In the genomic region with DNA sequence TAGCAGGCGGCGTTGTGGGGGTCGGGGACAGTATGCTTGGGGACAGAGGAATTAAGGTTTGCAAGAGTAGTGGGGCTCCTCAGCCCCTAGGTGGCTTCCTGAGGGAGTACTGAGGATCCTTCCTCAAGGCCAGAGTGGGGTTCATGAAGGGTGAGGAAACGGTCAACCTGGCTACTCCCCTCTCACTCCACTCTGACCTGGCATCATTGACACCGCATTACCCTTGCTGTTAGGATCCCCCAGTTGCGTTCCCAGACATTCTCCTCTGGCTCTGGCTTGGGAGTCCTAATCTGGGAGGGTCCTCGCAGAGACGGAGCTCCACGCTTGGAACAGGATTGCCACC, we compare ENCODE assay signal across 8 cellular contexts. TPM values are rescaled to one million over a fixed set of nuclear protein-coding genes. Genes with fewer than 3 reads are reported as not detected.
A peak's percentile ranks its signal among the peaks of the same experiment; 100 is the strongest.
DNase-seq lines count a peak whose midpoint lies in the region; ATAC-seq, FAIRE-seq and TF ChIP-seq lines count a peak whose summit lies in the region.

No MANE protein-coding gene starts in this region.

- H3K4me2 ChIP-seq in keratinocyte (ENCODE audit: control insufficient read depth, extremely low read depth, insufficient read depth, low read depth, low read length), result peak overlapping the region; percentile 22

- no peaks in the 10 kb centered on the region for H4K20me1 ChIP-seq in keratinocyte (ENCODE audit: control insufficient read depth, extremely low read depth, insufficient read depth, low read length)

- POLR2A ChIA-PET in activated CD8-positive, alpha-beta T cell treated with anti-CD3 and anti-CD28 coated beads for 36 hours (lab: Charles Lee), result interaction anchor here (0.7 kb wide), 1 partner anchor 471 kb away, joined by 4 read pairs; no protein-coding TSS in a partner anchor

- dilution Hi-C loops in keratinocyte (cut with MboI; ENCODE audit: extremely low pct_ligation_motif_present, low sequenced_read_pairs), result no loop called here

- no peak overlapping the region for H3K27ac Mint-ChIP-seq in activated T-cell treated with anti-CD3 and anti-CD28 coated beads, Interleukin-2, amount 50 U/mL, for 72 hours
- H3K27ac Mint-ChIP-seq in activated CD8-positive, alpha-beta T cell treated with anti-CD3 and anti-CD28 coated beads for 36 hours, result no peak overlapping the region

- no peak for DNase-seq in activated T-cell treated with anti-CD3 and anti-CD28 coated beads, Interleukin-2, amount 50 U/mL, for 72 hours
- no peak for DNase-seq in activated T-cell treated with anti-CD3 and anti-CD28 coated beads, Interleukin-2, amount 50 U/mL, for 1 hour
- no peak for DNase-seq in activated CD8-positive, alpha-beta T cell treated with anti-CD3 and anti-CD28 coated beads for 36 hours
- no peak for DNase-seq in keratinocyte (ENCODE audit: low read depth, low spot score)
- no peak for DNase-seq in GM03348 (ENCODE audit: low spot score)
- DNase-seq in DMS114 treated with DMSO at 0.1 percent for 48 hours (lab: John Stamatoyannopoulos, UW; ENCODE audit: unreplicated experiment), result no peak

- H3K4me1 ChIP-seq in keratinocyte (ENCODE audit: control insufficient read depth, extremely low read depth, insufficient read depth, low read length), result peaks cover 14% of the 10 kb centered on the region

- peaks cover 0 to 1% of the 10 kb centered on the region in 2 donors for H3K36me3 Mint-ChIP-seq in activated T-cell treated with anti-CD3 and anti-CD28 coated beads, Interleukin-2, amount 50 U/mL, for 72 hours (ENCODE audit: insufficient read depth in 2 of 2)
- H3K36me3 Mint-ChIP-seq in activated CD8-positive, alpha-beta T cell treated with anti-CD3 and anti-CD28 coated beads for 36 hours (ENCODE audit: low read depth), result no peaks in the 10 kb centered on the region

- no peaks in the 10 kb centered on the region for H3K9me3 Mint-ChIP-seq in activated T-cell treated with anti-CD3 and anti-CD28 coated beads, Interleukin-2, amount 50 U/mL, for 72 hours
- H3K9me3 Mint-ChIP-seq in activated CD8-positive, alpha-beta T cell treated with anti-CD3 and anti-CD28 coated beads for 36 hours, result no peaks in the 10 kb centered on the region

- intact Hi-C loops in activated CD8-positive, alpha-beta T cell treated with anti-CD3 and anti-CD28 coated beads for 36 hours (cut with micrococcal nuclease), result no loop called here

- peaks cover 10% of the 10 kb centered on the region for H3K27me3 ChIP-seq in keratinocyte (ENCODE audit: control insufficient read depth, extremely low read depth, insufficient read depth, low read length)

- no peak for ATAC-seq in activated T-cell treated with anti-CD3 and anti-CD28 coated beads, Interleukin-2, amount 50 U/mL, for 72 hours (replicated peaks in 1 of 2)
- no peak for ATAC-seq in activated CD8-positive, alpha-beta T cell treated with anti-CD3 and anti-CD28 coated beads for 36 hours
- no peak for ATAC-seq in HG03095 (IDR thresholded peaks at IDR 0.05; ENCODE audit: unreplicated experiment)

- CTCF ChIA-PET in activated CD8-positive, alpha-beta T cell treated with anti-CD3 and anti-CD28 coated beads for 36 hours (lab: Charles Lee), result interaction anchor here (1.0 to 3.2 kb wide), 9 partner anchors 10 to 470 kb away, joined by 3 to 33 read pairs (median 4); no protein-coding TSS in a partner anchor

- no peak for FAIRE-seq in keratinocyte (lab: Jason Lieb, UNC)

- H3K27me3 Mint-ChIP-seq in activated T-cell treated with anti-CD3 and anti-CD28 coated beads, Interleukin-2, amount 50 U/mL, for 72 hours (ENCODE audit: low read depth), result peaks cover 4% of the 10 kb centered on the region
- no peaks in the 10 kb centered on the region for H3K27me3 Mint-ChIP-seq in activated CD8-positive, alpha-beta T cell treated with anti-CD3 and anti-CD28 coated beads for 36 hours

- H3K9me1 ChIP-seq in keratinocyte (ENCODE audit: control insufficient read depth, extremely low read depth, insufficient read depth, low read length), result no peaks in the 10 kb centered on the region

- peak overlapping the region in 2 of 3 experiments; percentile 45 to 76 for H3K4me3 ChIP-seq in keratinocyte (ENCODE audit: control insufficient read depth in 2 of 3, extremely low read depth in 1 of 3, insufficient read depth in 2 of 3, low read depth in 1 of 3, low read length in 3 of 3)

- no peaks in the 10 kb centered on the region for H3K79me2 ChIP-seq in keratinocyte (ENCODE audit: control insufficient read depth, insufficient read depth, low read length)

- no peak overlapping the region for H2AFZ ChIP-seq in keratinocyte (ENCODE audit: control insufficient read depth, low read length)

- H3K4me1 Mint-ChIP-seq in activated T-cell treated with anti-CD3 and anti-CD28 coated beads, Interleukin-2, amount 50 U/mL, for 72 hours (ENCODE audit: low read depth), result peaks cover 15% of the 10 kb centered on the region
- H3K4me1 Mint-ChIP-seq in activated CD8-positive, alpha-beta T cell treated with anti-CD3 and anti-CD28 coated beads for 36 hours (ENCODE audit: low read depth), result peaks cover 6% of the 10 kb centered on the region

- no peaks in the 10 kb centered on the region for H3K36me3 ChIP-seq in keratinocyte (ENCODE audit: control insufficient read depth in 2 of 2, extremely low read depth in 1 of 2, insufficient read depth in 2 of 2, low read length in 2 of 2)

- H3K9ac ChIP-seq in keratinocyte (ENCODE audit: control insufficient read depth, extremely low read depth, insufficient read depth, low read length), result no peak overlapping the region

- no peak for TF ChIP-seq CTCF in activated CD8-positive, alpha-beta T cell treated with anti-CD3 and anti-CD28 coated beads for 36 hours (IDR thresholded peaks at IDR 0.05)
- no peak for TF ChIP-seq CTCF in keratinocyte (optimal IDR thresholded peaks at IDR 0.05 in 1 of 3, IDR thresholded peaks at IDR 0.05 in 1 of 3, conservative IDR thresholded peaks at IDR 0.05 in 1 of 3; ENCODE audit: extremely low read depth in 1 of 3, insufficient read depth in 2 of 3, low read length in 3 of 3)

- H3K9me3 ChIP-seq in keratinocyte (ENCODE audit: control insufficient read depth, low read depth, low read length), result no peaks in the 10 kb centered on the region

- H3K27ac ChIP-seq in keratinocyte (ENCODE audit: control insufficient read depth, insufficient read depth, low read length), result no peak overlapping the region
- peak overlapping the region; percentile 75 for H3K27ac ChIP-seq in temporal lobe (ENCODE audit: low read depth, low read length)

- H3K4me3 Mint-ChIP-seq in activated T-cell treated with anti-CD3 and anti-CD28 coated beads, Interleukin-2, amount 50 U/mL, for 72 hours, result peak overlapping the region; percentile 72 to 76
- peak overlapping the region; percentile 63 for H3K4me3 Mint-ChIP-seq in activated CD8-positive, alpha-beta T cell treated with anti-CD3 and anti-CD28 coated beads for 36 hours

RNA-seq across cellular contexts. Expression of a gene that starts 0.5 kb away (rescaled TPM):
- total RNA-seq in activated T-cell treated with anti-CD3 and anti-CD28 coated beads, Interleukin-2, amount 50 U/mL, for 72 hours, result 10 to 100 TPM; 10.9 to 13.6 TPM
- 1 to 10 TPM; 3.5 to 5.5 TPM for total RNA-seq in activated CD8-positive, alpha-beta T cell treated with anti-CD3 and anti-CD28 coated beads for 36 hours
- 0.59 to 3.0 TPM (median 1.9 TPM) in 3 replicates for polyA plus RNA-seq in keratinocyte
- polyA plus RNA-seq in keratinocyte (2011; ENCODE audit: low read depth), result 17.8 TPM
- polyA plus RNA-seq in keratinocyte (2011; cell fraction: cytosol; rRNA removed), result 0.82 and 0.94 TPM in 2 replicates
- 2.9 and 3.7 TPM in 2 replicates for polyA plus RNA-seq in keratinocyte (2011; cell fraction: nucleus; rRNA removed)
- polyA plus RNA-seq in keratinocyte (2012; ENCODE audit: low replicate concordance), result 0.70 and 17.2 TPM in 2 replicates
- 1.4 to 6.6 TPM (median 1.6 TPM) in 3 replicates for polyA minus RNA-seq in keratinocyte
- polyA minus RNA-seq in keratinocyte (2011; cell fraction: cytosol; rRNA and poly(A)+ RNA removed), result 5.2 TPM
- 3.1 and 4.2 TPM in 2 replicates for polyA minus RNA-seq in keratinocyte (2011; cell fraction: nucleus; rRNA and poly(A)+ RNA removed)
- total RNA-seq in temporal lobe, result 48.7 TPM

RNA-seq across cellular contexts. Expression of a gene that starts 30.2 kb away (rescaled TPM):
- under 1 TPM in 1 of 2 donors, not detected in 1; 0.05 TPM for total RNA-seq in activated T-cell treated with anti-CD3 and anti-CD28 coated beads, Interleukin-2, amount 50 U/mL, for 72 hours
- total RNA-seq in activated CD8-positive, alpha-beta T cell treated with anti-CD3 and anti-CD28 coated beads for 36 hours, result not detected
- polyA plus RNA-seq in keratinocyte, result 0.63 to 1.8 TPM (median 1.5 TPM) in 3 replicates
- polyA plus RNA-seq in keratinocyte (2011; ENCODE audit: low read depth), result 0.59 TPM
- 0.21 and 0.33 TPM in 2 replicates for polyA plus RNA-seq in keratinocyte (2011; cell fraction: cytosol; rRNA removed)
- 1.9 and 2.2 TPM in 2 replicates for polyA plus RNA-seq in keratinocyte (2011; cell fraction: nucleus; rRNA removed)
- 0.50 and 1.9 TPM in 2 replicates for polyA plus RNA-seq in keratinocyte (2012; ENCODE audit: low replicate concordance)
- polyA minus RNA-seq in keratinocyte, result 1.0 to 1.9 TPM (median 1.8 TPM) in 3 replicates
- not detected for polyA minus RNA-seq in keratinocyte (2011; cell fraction: cytosol; rRNA and poly(A)+ RNA removed)
- 0.62 and 1.5 TPM in 2 replicates for polyA minus RNA-seq in keratinocyte (2011; cell fraction: nucleus; rRNA and poly(A)+ RNA removed)
- total RNA-seq in temporal lobe, result under 0.01 TPM
